ENCODE assay signal across 9 cellular contexts in genomic region chr1:67723620-67724019, GRCh38. TPM values are rescaled to one million over a fixed set of nuclear protein-coding genes. Genes with fewer than 3 reads are reported as not detected.
DNase-seq lines count a peak whose midpoint lies in the region; ATAC-seq and TF ChIP-seq lines count a peak whose summit lies in the region.
"Had no signal": no experiment of that assay in that cellular context is flagged by ENCODE, and none has a peak within 500 bp of the region (broad histone marks: within the 10 kb centered on the region; RNA-seq: fewer than 3 reads in every experiment).

No MANE protein-coding gene starts in this region.

- POLR2A ChIA-PET in activated CD4-positive, alpha-beta memory T cell treated with anti-CD3 and anti-CD28 coated beads for 36 hours (lab: Charles Lee), result interaction anchor here (0.7 to 3.9 kb wide), 4 partner anchors 22 to 532 kb away, joined by 3 to 24 read pairs (median 4); partner anchors contain the start of gene GADD45A
- POLR2A ChIA-PET in activated CD4-positive, alpha-beta memory T cell treated with anti-CD3 and anti-CD28 coated beads, Interleukin-2, amount 10 ng/mL, durations not matched to agents 7 days and 5 days (lab: Charles Lee), result interaction anchor here (0.6 to 0.9 kb wide), 2 partner anchors 38 to 1533 kb away, joined by 3 read pairs; partner anchors contain the start of gene GADD45A

- no peaks in the 10 kb centered on the region for H3K9me3 Mint-ChIP-seq in activated CD4-positive, alpha-beta memory T cell treated with anti-CD3 and anti-CD28 coated beads for 36 hours
- no peaks in the 10 kb centered on the region for H3K9me3 Mint-ChIP-seq in activated CD4-positive, alpha-beta memory T cell treated with anti-CD3 and anti-CD28 coated beads, Interleukin-2, amount 10 ng/mL, durations not matched to agents 7 days and 5 days

- H3K27me3 ChIP-seq in ascending aorta, result no peaks in the 10 kb centered on the region
- no peaks in the 10 kb centered on the region for H3K27me3 ChIP-seq in skeletal muscle satellite cell (ENCODE audit: control insufficient read depth, insufficient read depth, low read length)
- no peaks in the 10 kb centered on the region for H3K27me3 ChIP-seq in thyroid gland

- intact Hi-C loops in activated CD4-positive, alpha-beta memory T cell treated with anti-CD3 and anti-CD28 coated beads for 36 hours (cut with micrococcal nuclease), result loop anchor here (1.0 to 10.0 kb wide), 5 partner anchors 13 to 389 kb away; no protein-coding TSS in a partner anchor
- intact Hi-C loops in ascending aorta (cut with DNase I), result loop anchor here (2.0 kb wide), 1 partner anchor 21 kb away; no protein-coding TSS in a partner anchor
- intact Hi-C loops in thyroid gland (cut with DNase I), result no loop called here

- no peak overlapping the region for H3K4me3 Mint-ChIP-seq in activated CD4-positive, alpha-beta memory T cell treated with anti-CD3 and anti-CD28 coated beads for 36 hours
- H3K4me3 Mint-ChIP-seq in activated CD4-positive, alpha-beta memory T cell treated with anti-CD3 and anti-CD28 coated beads, Interleukin-2, amount 10 ng/mL, durations not matched to agents 7 days and 5 days, result no peak overlapping the region

- H3K4me3 ChIP-seq in ascending aorta, result no peak overlapping the region
- no peak overlapping the region for H3K4me3 ChIP-seq in skeletal muscle satellite cell (ENCODE audit: low read length)
- no peak overlapping the region for H3K4me3 ChIP-seq in thyroid gland (replicated peaks in 1 of 3)
- H3K4me3 ChIP-seq: SK-N-MC had no signal

- no peaks in the 10 kb centered on the region for H3K9me3 ChIP-seq in ascending aorta
- H3K9me3 ChIP-seq in skeletal muscle satellite cell (replicated peaks; ENCODE audit: low read length), result no peaks in the 10 kb centered on the region
- no peaks in the 10 kb centered on the region for H3K9me3 ChIP-seq in thyroid gland

- TF ChIP-seq CTCF in ascending aorta (IDR thresholded peaks at IDR 0.05), result no peak
- TF ChIP-seq CTCF in thyroid gland (IDR thresholded peaks at IDR 0.05), result no peak

- ATAC-seq in HG03139 (IDR thresholded peaks at IDR 0.05; ENCODE audit: unreplicated experiment), result peak; percentile 48

- peak; percentile 31 for DNase-seq in activated CD4-positive, alpha-beta memory T cell treated with anti-CD3 and anti-CD28 coated beads for 36 hours
- DNase-seq in activated CD4-positive, alpha-beta memory T cell treated with anti-CD3 and anti-CD28 coated beads, Interleukin-2, amount 10 ng/mL, durations not matched to agents 7 days and 5 days, result no peak
- DNase-seq in ascending aorta (ENCODE audit: low spot score in 2 of 2) (no peak), KG1 (lab: John Stamatoyannopoulos, UW) (no peak), thyroid gland (no peak)
- DNase-seq in stimulated activated CD8-positive, alpha-beta memory T cell treated with anti-CD3 and anti-CD28 coated beads, Interleukin-4, amount 100 ng/mL, for 48 hours, result no peak

- peak overlapping the region; percentile 44 for H3K9ac ChIP-seq in skeletal muscle satellite cell (ENCODE audit: low read depth, low read length)

- H3K36me3 Mint-ChIP-seq in activated CD4-positive, alpha-beta memory T cell treated with anti-CD3 and anti-CD28 coated beads for 36 hours, result no peaks in the 10 kb centered on the region
- H3K36me3 Mint-ChIP-seq in activated CD4-positive, alpha-beta memory T cell treated with anti-CD3 and anti-CD28 coated beads, Interleukin-2, amount 10 ng/mL, durations not matched to agents 7 days and 5 days (ENCODE audit: low read depth), result no peaks in the 10 kb centered on the region

- H3K4me1 ChIP-seq in ascending aorta (peaks cover 6 to 46% of the 10 kb centered on the region in 2 donors), skeletal muscle satellite cell (ENCODE audit: control insufficient read depth, insufficient read depth, low read length) (peaks cover 58% of the 10 kb centered on the region), thyroid gland (peaks cover 0 to 35% of the 10 kb centered on the region in 2 donors)

- peak overlapping the region; percentile 43 for H3K4me2 ChIP-seq in skeletal muscle satellite cell (ENCODE audit: low read length)

- 66 to 78% methylated on average over 2 of the region's 2 CpGs for WGBS in thyroid gland, 2 donors

- CTCF ChIA-PET in activated CD4-positive, alpha-beta memory T cell treated with anti-CD3 and anti-CD28 coated beads for 36 hours (lab: Charles Lee), result interaction anchor here (0.9 to 2.2 kb wide), 3 partner anchors 37 to 162 kb away, joined by 3 to 10 read pairs (median 9); partner anchors contain the start of gene GADD45A
- CTCF ChIA-PET in activated CD4-positive, alpha-beta memory T cell treated with anti-CD3 and anti-CD28 coated beads, Interleukin-2, amount 10 ng/mL, durations not matched to agents 7 days and 5 days (lab: Charles Lee), result interaction anchor here (1.0 kb wide), 1 partner anchor 39 kb away, joined by 4 read pairs; no protein-coding TSS in a partner anchor

- no peaks in the 10 kb centered on the region for H3K27me3 Mint-ChIP-seq in activated CD4-positive, alpha-beta memory T cell treated with anti-CD3 and anti-CD28 coated beads for 36 hours
- no peaks in the 10 kb centered on the region for H3K27me3 Mint-ChIP-seq in activated CD4-positive, alpha-beta memory T cell treated with anti-CD3 and anti-CD28 coated beads, Interleukin-2, amount 10 ng/mL, durations not matched to agents 7 days and 5 days

- H3K36me3 ChIP-seq in ascending aorta (no peaks in the 10 kb centered on the region), skeletal muscle satellite cell (ENCODE audit: insufficient read depth, low read length) (no peaks in the 10 kb centered on the region), thyroid gland (no peaks in the 10 kb centered on the region)

- TF ChIP-seq POLR2A in thyroid gland (IDR thresholded peaks at IDR 0.05), result no peak

- H3K4me1 Mint-ChIP-seq in activated CD4-positive, alpha-beta memory T cell treated with anti-CD3 and anti-CD28 coated beads for 36 hours (ENCODE audit: low read depth), result peaks cover 9% of the 10 kb centered on the region
- peaks cover 7% of the 10 kb centered on the region for H3K4me1 Mint-ChIP-seq in activated CD4-positive, alpha-beta memory T cell treated with anti-CD3 and anti-CD28 coated beads, Interleukin-2, amount 10 ng/mL, durations not matched to agents 7 days and 5 days

- peak overlapping the region; percentile 66 to 72 for H3K27ac ChIP-seq in ascending aorta
- no peak overlapping the region for H3K27ac ChIP-seq in thyroid gland
- H3K27ac ChIP-seq: SK-N-MC had no signal

- no peak overlapping the region for H3K27ac Mint-ChIP-seq in activated CD4-positive, alpha-beta memory T cell treated with anti-CD3 and anti-CD28 coated beads for 36 hours
- H3K27ac Mint-ChIP-seq in activated CD4-positive, alpha-beta memory T cell treated with anti-CD3 and anti-CD28 coated beads, Interleukin-2, amount 10 ng/mL, durations not matched to agents 7 days and 5 days, result no peak overlapping the region

RNA-seq across cellular contexts. Expression of gene GADD45A, which starts 38.6 kb away (rescaled TPM):
- 10 to 100 TPM; 36.2 to 39.1 TPM for total RNA-seq in activated CD4-positive, alpha-beta memory T cell treated with anti-CD3 and anti-CD28 coated beads for 36 hours
- total RNA-seq in activated CD4-positive, alpha-beta memory T cell treated with anti-CD3 and anti-CD28 coated beads, Interleukin-2, amount 10 ng/mL, durations not matched to agents 7 days and 5 days, result 10 to 100 TPM; 29.5 to 30.7 TPM
- total RNA-seq in ascending aorta, result 111 TPM
- 22.9 and 30.2 TPM in 2 replicates for total RNA-seq in skeletal muscle satellite cell (2012; rRNA removed)
- 10 to 100 TPM; 27.2 to 95.5 (median 62.9) TPM for total RNA-seq in thyroid gland

Comparison
In these comparisons a context has a peak if more than half of its experiments do, and no peak if none do; other contexts are left out.
1. H3K27ac ChIP-seq: peak in ascending aorta (2 of 2); none in thyroid gland (0 of 3).